ENCODE assay signal across 8 cellular contexts in genomic region chr7:41449286-41449685, GRCh38.
"Had no signal": no experiment of that assay in that cellular context is flagged by ENCODE, and none has a peak within 500 bp of the region (broad histone marks: within the 10 kb centered on the region; RNA-seq: fewer than 3 reads in every experiment).

No MANE protein-coding gene starts in this region.

- FAIRE-seq: HTR-8/SVneo had no signal

- ATAC-seq: HCT116 had no signal

- DNase-seq: GM23248, GOT3, H7, HFFc6, KBM-7 had no signal

- H3K9me3 ChIP-seq: HAP-1 had no signal

- H2AFZ ChIP-seq: GM23248 had no signal

- H3K27ac ChIP-seq: GM23248 had no signal

- H3K4me1 ChIP-seq: HAP-1 had no signal

- H3K9ac ChIP-seq: GM23248 had no signal

- H3K4me3 ChIP-seq: GM23248, HAP-1 had no signal

- H3K36me3 ChIP-seq: HAP-1 had no signal
